8 cellular contexts compared by ENCODE assay signal in the genomic region with DNA sequence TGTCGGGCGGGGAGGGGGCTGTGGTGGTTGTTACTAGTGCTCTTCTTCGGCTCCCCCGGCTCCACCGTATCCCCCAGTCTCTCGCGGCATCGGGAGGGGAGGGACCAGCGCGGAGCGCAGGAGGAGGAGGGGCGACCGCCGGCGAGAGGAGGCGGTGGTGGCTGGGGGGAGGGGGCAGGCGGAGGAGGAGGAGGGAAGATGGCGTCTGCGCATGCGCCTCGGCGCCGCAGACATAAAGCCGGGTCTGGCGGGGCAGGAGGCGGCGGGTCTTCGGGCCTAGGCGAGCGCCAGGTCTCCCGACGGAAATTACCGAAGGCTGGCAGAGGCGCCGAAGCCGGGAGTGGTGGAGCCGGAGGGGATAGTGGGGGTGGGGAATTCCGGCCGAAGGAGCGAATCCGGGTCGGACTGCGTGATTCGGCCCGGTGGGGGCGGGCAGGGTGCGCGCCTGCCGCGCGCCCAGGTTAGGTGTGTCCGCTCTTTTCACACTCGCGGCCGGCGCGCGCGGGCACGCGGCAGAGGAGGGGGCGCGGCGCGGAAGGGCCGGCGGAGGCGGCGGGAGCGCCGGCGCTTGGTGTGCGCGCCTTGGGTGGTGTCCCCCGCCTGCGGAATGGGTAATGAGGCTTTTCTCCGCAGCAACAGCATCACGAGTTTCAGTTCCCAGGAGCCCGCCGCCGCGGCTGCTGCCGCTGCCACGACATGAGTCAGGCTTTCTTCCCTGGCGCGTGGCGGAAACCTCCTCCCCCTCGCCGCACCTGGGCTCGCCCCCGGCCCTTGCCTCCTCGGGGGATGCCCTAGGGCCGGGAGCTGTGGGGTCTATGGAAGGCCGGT. TPM values are rescaled to one million over a fixed set of nuclear protein-coding genes. Genes with fewer than 3 reads are reported as not detected.
A peak's percentile ranks its signal among the peaks of the same experiment; 100 is the strongest.
DNase-seq lines count a peak whose midpoint lies in the region; ATAC-seq and TF ChIP-seq lines count a peak whose summit lies in the region.

No MANE protein-coding gene starts in this region.

- H3K9me3 ChIP-seq in OCI-LY1 (ENCODE audit: low read length) (no peaks in the 10 kb centered on the region), mononuclear cell (ENCODE audit: low read depth, low read length) (no peaks in the 10 kb centered on the region)

- H3K4me3 ChIP-seq in OCI-LY1 (ENCODE audit: low read depth, low read length, poor library complexity, severe bottlenecking) (peak overlapping the region; percentile 87), epithelial cell of esophagus (ENCODE audit: low read length) (peak overlapping the region; percentile 80), mononuclear cell (ENCODE audit: low read length) (peak overlapping the region; percentile 81)

- H3K27ac ChIP-seq in OCI-LY1 (ENCODE audit: low read depth, low read length, poor library complexity, severe bottlenecking) = peak overlapping the region; percentile 41

- H4K20me1 ChIP-seq in OCI-LY1 (ENCODE audit: insufficient read depth, low read length) = no peaks in the 10 kb centered on the region

- H3K27me3 ChIP-seq in OCI-LY1 (ENCODE audit: insufficient read depth, low read length) = no peaks in the 10 kb centered on the region
- H3K27me3 ChIP-seq in mononuclear cell (ENCODE audit: insufficient read depth, low read length) = no peaks in the 10 kb centered on the region

- DNase-seq in D341Med (ENCODE audit: low spot score) (peak; percentile 96), HuH-7 (ENCODE audit: low spot score) (peak; percentile 84), activated T-cell treated with anti-CD3 and anti-CD28 coated beads for 24 hours (ENCODE audit: low read depth) (peak; percentile 94), epithelial cell of esophagus (ENCODE audit: low read depth) (peak; percentile 96)
- DNase-seq in stimulated activated CD8-positive, alpha-beta memory T cell treated with anti-CD3 and anti-CD28 coated beads, Interleukin-2, amount 100 ng/mL, for 48 hours (ENCODE audit: low read depth in 2 of 2) = peak; percentile 91 to 92

- H3K4me1 ChIP-seq in OCI-LY1 (ENCODE audit: insufficient read depth, low read length, severe bottlenecking) (peaks cover 28% of the 10 kb centered on the region), mononuclear cell (ENCODE audit: insufficient read depth, low read length) (peaks cover 33% of the 10 kb centered on the region)

- peaks cover 17% of the 10 kb centered on the region for H3K36me3 ChIP-seq in OCI-LY1 (ENCODE audit: insufficient read depth, low read length)

- H3K79me2 ChIP-seq in OCI-LY1 (ENCODE audit: insufficient read depth, low read length) = no peaks in the 10 kb centered on the region

- no peak overlapping the region for H2AFZ ChIP-seq in OCI-LY1 (ENCODE audit: low read length)

- peak overlapping the region; percentile 90 for H3K4me2 ChIP-seq in OCI-LY1 (ENCODE audit: low read length)

- H3K9me2 ChIP-seq in OCI-LY1 (ENCODE audit: low read depth, low read length) = no peaks in the 10 kb centered on the region

- H3F3A ChIP-seq in OCI-LY1 (ENCODE audit: insufficient read depth, low read length) = no peaks in the 10 kb centered on the region

- peak overlapping the region; percentile 90 for H3K9ac ChIP-seq in OCI-LY1 (ENCODE audit: low read length)

- peak; percentile 49 for ATAC-seq in GM21515 (IDR thresholded peaks at IDR 0.05; ENCODE audit: unreplicated experiment)

- TF ChIP-seq CTCF in OCI-LY1 (IDR thresholded peaks at IDR 0.05; ENCODE audit: low read length) (no peak), epithelial cell of esophagus (IDR thresholded peaks at IDR 0.05; ENCODE audit: insufficient read depth, low read depth, low read length, missing control alignments) (no peak)

RNA-seq across cellular contexts. Expression of a gene that starts 1.3 kb away (rescaled TPM):
- 61.5 TPM for total RNA-seq in mononuclear cell

Comparison
In these comparisons a context has a peak if more than half of its experiments do, and no peak if none do; other contexts are left out.
1. Peak in every context shown above with its lines: DNase-seq, ATAC-seq, H3K4me3 ChIP-seq and H3K27ac ChIP-seq.